In the genomic region with DNA sequence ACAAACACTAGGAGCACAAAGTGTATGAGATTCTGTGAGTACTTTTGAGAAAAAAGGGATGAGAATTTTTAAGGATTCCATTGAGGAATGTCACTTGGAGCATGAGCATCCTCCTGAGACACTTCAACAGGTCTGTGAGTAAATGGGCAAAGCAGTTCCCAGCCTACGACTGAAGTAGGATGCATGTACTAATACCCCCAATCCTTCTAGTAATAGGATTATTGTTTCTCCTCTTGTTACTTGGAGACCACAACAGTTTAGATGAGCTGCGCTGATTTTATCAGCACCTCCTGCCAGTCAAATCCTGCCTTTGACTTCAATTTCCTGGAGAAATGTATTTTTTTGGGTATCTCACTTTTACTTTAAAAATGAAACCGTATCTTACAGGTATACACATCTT, we compare ENCODE assay signal across 8 cellular contexts. TPM values are rescaled to one million over a fixed set of nuclear protein-coding genes. Genes with fewer than 3 reads are reported as not detected.
A peak's percentile ranks its signal among the peaks of the same experiment; 100 is the strongest.
DNase-seq lines count a peak whose midpoint lies in the region; ATAC-seq and TF ChIP-seq lines count a peak whose summit lies in the region.

No MANE protein-coding gene starts in this region.

- WGBS in adrenal gland, 4 donors, result 7 to 22% (median 18%) methylated on average over 3 of the region's 3 CpGs

- H3K4me1 ChIP-seq in right atrium auricular region (peaks cover 0 to 15% of the 10 kb centered on the region in 2 donors), adrenal gland (replicated peaks in 1 of 2) (peaks cover 0 to 21% of the 10 kb centered on the region in 2 donors), lower lobe of right lung (peaks cover 10% of the 10 kb centered on the region)

- H3K9me3 ChIP-seq in right atrium auricular region (no peaks in the 10 kb centered on the region), adrenal gland (replicated peaks in 1 of 3) (no peaks in the 10 kb centered on the region), lower lobe of right lung (no peaks in the 10 kb centered on the region)

- no peak for TF ChIP-seq POLR2A in adrenal gland (IDR thresholded peaks at IDR 0.05)

- H3K27me3 ChIP-seq in right atrium auricular region (no peaks in the 10 kb centered on the region), adrenal gland (no peaks in the 10 kb centered on the region), lower lobe of right lung (ENCODE audit: low read depth) (no peaks in the 10 kb centered on the region)

- DNase-seq in right atrium auricular region (ENCODE audit: low spot score) (no peak), Right ventricle myocardium inferior (ENCODE audit: missing footprints) (no peak), adrenal gland (no peak), lower lobe of right lung (no peak), SHP77 (lab: John Stamatoyannopoulos, UW) (no peak), amygdala (lab: John Stamatoyannopoulos, UW) (no peak), amniotic stem cell (lab: John Stamatoyannopoulos, UW) (no peak)

- intact Hi-C loops in Right ventricle myocardium inferior (cut with DNase I) (no loop called here), adrenal gland (cut with DNase I) (no loop called here), lower lobe of right lung (cut with DNase I) (no loop called here)

- no peak for ATAC-seq in Right ventricle myocardium inferior
- ATAC-seq in lower lobe of right lung, result no peak
- no peak for ATAC-seq in GM21423 (IDR thresholded peaks at IDR 0.05; ENCODE audit: unreplicated experiment)

- H3K36me3 ChIP-seq in right atrium auricular region, result no peaks in the 10 kb centered on the region
- H3K36me3 ChIP-seq in adrenal gland (replicated peaks in 1 of 2), result no peaks in the 10 kb centered on the region
- H3K36me3 ChIP-seq in lower lobe of right lung, result no peaks in the 10 kb centered on the region

- H3K4me3 ChIP-seq in right atrium auricular region (peak overlapping the region; percentile 61 to 74), adrenal gland (peak overlapping the region in 3 of 4 donors; percentile 61 to 72 (median 68)), lower lobe of right lung (peak overlapping the region; percentile 77)

- TF ChIP-seq CTCF in right atrium auricular region (IDR thresholded peaks at IDR 0.05), result no peak
- TF ChIP-seq CTCF in adrenal gland (IDR thresholded peaks at IDR 0.05), result no peak
- no peak for TF ChIP-seq CTCF in lower lobe of right lung (IDR thresholded peaks at IDR 0.05)

- no peak overlapping the region for H3K27ac ChIP-seq in right atrium auricular region
- H3K27ac ChIP-seq in adrenal gland, result no peak overlapping the region
- no peak overlapping the region for H3K27ac ChIP-seq in lower lobe of right lung

RNA-seq across cellular contexts. Expression of a gene that starts 0.8 kb away (rescaled TPM):
- 10 to 100 TPM; 13.3 to 13.8 TPM for total RNA-seq in right atrium auricular region
- 10.2 TPM for total RNA-seq in Right ventricle myocardium inferior
- 10 to 100 TPM; 13.5 to 39.4 (median 27.3) TPM for total RNA-seq in adrenal gland
- polyA plus RNA-seq in adrenal gland, result 1 to 10 TPM; 5.6 to 8.4 (median 7.1) TPM
- 28.4 TPM for total RNA-seq in lower lobe of right lung

RNA-seq across cellular contexts. Expression of a gene that starts 21.0 kb away (rescaled TPM):
- total RNA-seq in right atrium auricular region (10 to 100 TPM; 16.3 to 19.8 TPM), Right ventricle myocardium inferior (20.0 TPM), adrenal gland (10 to 100 TPM in 5 of 8 donors, 1 to 10 TPM in 3; 4.2 to 12.8 (median 11.3) TPM), lower lobe of right lung (11.6 TPM)
- polyA plus RNA-seq in adrenal gland, result 10 to 100 TPM; 18.8 to 22.4 (median 19.9) TPM
